26 cellular contexts compared by ENCODE assay signal in the genomic region with DNA sequence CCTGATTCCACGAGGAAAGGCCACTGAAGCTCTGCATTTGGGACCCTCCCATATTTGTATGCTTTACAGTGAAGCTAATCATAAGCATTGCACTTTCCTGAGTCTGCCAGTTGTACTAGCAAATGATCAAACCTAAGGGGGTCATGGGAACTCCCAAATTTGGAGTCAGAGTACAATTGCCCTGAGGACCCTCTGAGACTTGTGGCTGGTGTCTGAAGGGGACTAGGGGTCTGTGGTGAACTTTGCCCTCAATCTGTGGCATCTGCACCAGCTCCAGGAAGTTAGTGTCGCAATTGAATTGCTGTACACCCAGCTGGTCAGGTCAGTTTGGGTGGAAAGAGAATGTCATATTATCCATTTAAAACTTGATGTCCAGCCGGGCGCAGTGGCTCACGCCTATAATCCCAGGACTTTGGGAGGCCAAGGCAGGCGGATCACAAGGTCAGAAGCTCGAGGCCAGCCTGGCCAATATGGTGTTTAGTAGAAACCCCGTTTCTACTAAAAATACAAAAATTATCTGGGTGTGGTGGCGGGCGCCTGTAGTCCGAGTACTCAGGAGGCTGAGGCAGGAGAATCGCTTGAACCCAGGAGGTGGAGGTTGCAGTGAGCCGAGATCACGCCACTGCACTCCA. TPM values are rescaled to one million over a fixed set of nuclear protein-coding genes. Genes with fewer than 3 reads are reported as not detected.
"Had no signal": no experiment of that assay in that cellular context is flagged by ENCODE, and none has a peak within 500 bp of the region (broad histone marks: within the 10 kb centered on the region; RNA-seq: fewer than 3 reads in every experiment).

No MANE protein-coding gene starts in this region.

- H3K36me3 ChIP-seq: adrenal gland, ascending aorta, prostate gland, spleen, thoracic aorta, upper lobe of left lung had no signal

- H3K27ac ChIP-seq: adrenal gland, ascending aorta, prostate gland, spleen, thoracic aorta, upper lobe of left lung had no signal

- H3K27me3 ChIP-seq: adrenal gland, ascending aorta, spleen, upper lobe of left lung had no signal

- H3K9me3 ChIP-seq: adrenal gland, ascending aorta, prostate gland, spleen, thoracic aorta, upper lobe of left lung had no signal

- DNase-seq: activated B cell treated with CpG ODN at 0.5 μM for 24 hours; activated CD4-positive, alpha-beta T cell treated with anti-CD3 and anti-CD28 coated beads for 36 hours; activated CD4-positive, alpha-beta T cell treated with anti-CD3 and anti-CD28 coated beads, Interleukin-2, amount 50 U/mL, for 4 hours; activated CD8-positive, alpha-beta memory T cell treated with anti-CD3 and anti-CD28 coated beads, Interleukin-2, amount 50 U/mL, for 48 hours; activated naive CD4-positive, alpha-beta T cell; activated T-cell treated with anti-CD3 and anti-CD28 coated beads, Interleukin-2, amount 50 U/mL, for 4 hours; adrenal gland; central memory CD4-positive, alpha-beta T cell; effector memory CD4-positive, alpha-beta T cell; foreskin melanocyte; kidney glomerular epithelial cell; left ventricle myocardium superior; naive B cell; spleen; stimulated activated CD4-positive, alpha-beta T cell treated with anti-CD3 and anti-CD28 coated beads, Interleukin-4, amount 100 ng/mL, for 1 hour; stimulated activated naive CD4-positive, alpha-beta T cell treated with Interleukin-2 at 50 U/mL for 16 hours; T-cell; T-helper 9 cell; upper lobe of left lung had no signal

- H3K9me3 Mint-ChIP-seq: activated B cell treated with CpG ODN at 0.5 μM for 24 hours; activated T-cell treated with anti-CD3 and anti-CD28 coated beads, Interleukin-2, amount 50 U/mL, for 4 hours; activated T-helper 2 cell treated with anti-CD3 and anti-CD28 coated beads, Interferon-gamma antibody, Interleukin-2, Interleukin-4, amounts not matched to agents 10 μg/mL and 5 μg/mL and 100 μg/mL, durations not matched to agents 14 hours and 24 hours and 36 hours; neural crest cell; T-cell had no signal

- H3K36me3 Mint-ChIP-seq: activated naive CD8-positive, alpha-beta T cell; naive B cell; T-cell had no signal

- H3K4me3 Mint-ChIP-seq: activated B cell treated with CpG ODN at 0.5 μM for 24 hours; activated CD4-positive, alpha-beta T cell treated with anti-CD3 and anti-CD28 coated beads for 36 hours; activated naive CD8-positive, alpha-beta T cell; activated T-cell treated with anti-CD3 and anti-CD28 coated beads, Interleukin-2, amount 50 U/mL, for 4 hours; naive B cell; neural crest cell; T-cell had no signal

- H3K4me1 ChIP-seq: adrenal gland, ascending aorta, prostate gland had no signal

- H3K4me3 ChIP-seq: adrenal gland, ascending aorta, prostate gland, spleen, thoracic aorta, upper lobe of left lung had no signal

- H3K4me1 Mint-ChIP-seq: activated B cell treated with CpG ODN at 0.5 μM for 24 hours, naive B cell, neural crest cell had no signal

- H3K27ac Mint-ChIP-seq: activated B cell treated with CpG ODN at 0.5 μM for 24 hours; activated CD4-positive, alpha-beta T cell treated with anti-CD3 and anti-CD28 coated beads for 36 hours; activated naive CD8-positive, alpha-beta T cell; activated T-helper 2 cell treated with anti-CD3 and anti-CD28 coated beads, Interferon-gamma antibody, Interleukin-2, Interleukin-4, amounts not matched to agents 10 μg/mL and 5 μg/mL and 100 μg/mL, durations not matched to agents 14 hours and 24 hours and 36 hours; T-cell had no signal

- FAIRE-seq: colon had no signal

- ATAC-seq: activated CD4-positive, alpha-beta T cell treated with anti-CD3 and anti-CD28 coated beads for 36 hours; activated T-cell treated with anti-CD3 and anti-CD28 coated beads, Interleukin-2, amount 50 U/mL, for 4 hours; left ventricle myocardium superior; T-cell had no signal

RNA-seq across cellular contexts. Expression of a gene that starts 18.1 kb away (rescaled TPM):
- total RNA-seq: activated B cell treated with CpG ODN at 0.5 μM for 24 hours had no signal
